Comparison of ENCODE assay signal across 21 cellular contexts in the genomic region with DNA sequence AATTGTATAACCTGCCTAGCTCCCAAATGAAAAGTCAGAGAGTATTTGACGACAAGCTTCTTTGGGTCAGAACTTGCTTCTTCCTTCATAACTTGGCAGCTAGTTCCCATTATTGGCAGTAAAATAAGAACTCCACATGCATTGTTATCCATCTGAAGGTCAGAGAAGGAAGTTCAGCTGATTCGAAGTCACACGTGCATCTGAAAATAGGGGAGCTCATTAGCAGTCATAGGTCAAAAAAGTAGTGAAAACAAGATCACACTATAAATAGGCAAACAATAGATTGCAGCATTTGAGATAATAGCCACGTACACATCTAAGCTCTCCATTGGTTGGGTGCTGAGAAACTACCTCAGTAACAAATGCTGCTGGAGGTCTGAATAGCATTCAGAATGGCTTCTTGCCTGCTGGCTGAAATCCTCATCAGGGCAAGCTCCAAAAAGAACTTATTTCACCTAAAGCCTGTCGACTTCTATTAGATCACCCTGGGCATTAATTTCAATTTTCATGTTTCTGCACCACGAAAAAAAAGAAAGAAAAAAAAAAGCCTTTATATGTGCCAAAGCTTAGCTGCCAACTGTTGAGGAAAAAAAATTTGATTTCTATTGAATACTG.
"Had no signal": no experiment of that assay in that cellular context is flagged by ENCODE, and none has a peak within 500 bp of the region (broad histone marks: within the 10 kb centered on the region; RNA-seq: fewer than 3 reads in every experiment).

No MANE protein-coding gene starts in this region.

- ATAC-seq: activated CD8-positive, alpha-beta T cell treated with anti-CD3 and anti-CD28 coated beads for 36 hours; activated naive CD4-positive, alpha-beta T cell treated with anti-CD3 and anti-CD28 coated beads, Interleukin-2, amount 50 U/mL, for 72 hours; body of pancreas; mucosa of descending colon; natural killer cell treated with Interleukin-12 subunit alpha and Interleukin-12 subunit beta and Interleukin-15 and Interleukin-18, amount 100 ng/mL, for 72 hours; sciatic nerve had no signal

- DNase-seq: activated CD4-positive, alpha-beta T cell treated with anti-CD3 and anti-CD28 coated beads, Interleukin-2, amount 10 ng/mL, durations not matched to agents 24 days and 14 days; activated CD4-positive, CD25-positive, alpha-beta regulatory T cell treated with anti-CD3 and anti-CD28 coated beads, Interleukin-2, amount 50 U/mL, for 72 hours; activated CD8-positive, alpha-beta T cell treated with anti-CD3 and anti-CD28 coated beads for 36 hours; activated naive CD4-positive, alpha-beta T cell; activated T-cell treated with anti-CD3 and anti-CD28 coated beads, Interleukin-2, amount 50 U/mL, for 48 hours; body of pancreas; cerebellar nuclear complex; foreskin melanocyte; left ventricle myocardium inferior; mucosa of descending colon; stimulated activated CD4-positive, alpha-beta T cell treated with anti-CD3 and anti-CD28 coated beads, Interleukin-12 subunit alpha, Interleukin-12 subunit beta, amount 100 ng/mL, for 4 hours; stimulated activated CD4-positive, alpha-beta T cell treated with anti-CD3 and anti-CD28 coated beads, Interleukin-4, amount 100 ng/mL, for 1 hour; T-helper 2 cell; trophoblast cell had no signal

- H3K4me3 ChIP-seq: body of pancreas, coronary artery, left ventricle myocardium inferior, lung, mucosa of descending colon, skin epidermis, thoracic aorta had no signal
